9 cellular contexts compared by ENCODE assay signal in the genomic region with DNA sequence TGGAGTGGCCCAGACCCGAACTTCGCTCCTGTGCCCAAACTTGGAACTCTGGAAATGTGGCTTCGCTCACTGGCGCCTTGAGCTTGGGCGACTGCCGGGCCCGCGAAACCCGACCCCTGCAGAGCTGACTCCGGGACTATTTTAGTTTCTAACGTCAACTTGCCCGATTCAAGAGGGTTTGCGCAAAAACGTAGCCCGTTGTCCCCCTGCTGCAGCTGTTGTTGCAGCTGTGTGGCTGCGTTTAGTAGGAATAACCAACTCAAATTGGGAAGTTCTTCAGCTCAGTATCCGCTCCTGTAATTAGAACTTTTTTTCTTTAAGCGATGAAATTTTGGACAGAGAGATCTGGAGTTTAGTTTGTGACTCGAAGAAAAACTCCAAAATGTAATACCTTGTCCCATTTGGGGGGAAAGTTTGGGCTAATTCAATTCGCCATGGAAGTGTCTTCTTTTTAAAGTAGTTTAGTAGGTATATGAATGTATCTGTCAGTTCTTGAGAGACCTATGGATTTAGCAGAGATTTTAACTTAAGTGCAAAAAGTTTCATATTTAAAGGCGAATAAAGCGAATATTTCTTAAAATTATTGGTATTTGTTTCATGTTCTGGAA. TPM values are rescaled to one million over a fixed set of nuclear protein-coding genes. Genes with fewer than 3 reads are reported as not detected.
DNase-seq lines count a peak whose midpoint lies in the region; ATAC-seq and TF ChIP-seq lines count a peak whose summit lies in the region.
"Had no signal": no experiment of that assay in that cellular context is flagged by ENCODE, and none has a peak within 500 bp of the region (broad histone marks: within the 10 kb centered on the region; RNA-seq: fewer than 3 reads in every experiment).

No MANE protein-coding gene starts in this region.

- H3K36me3 ChIP-seq in psoas muscle (ENCODE audit: insufficient read depth in 1 of 2, low read depth in 1 of 2) = peaks cover 0 to 11% of the 10 kb centered on the region in 2 donors

- H3K4me3 ChIP-seq in psoas muscle = peak overlapping the region; percentile 85

- 0% methylated on average over 22 of the region's 22 CpGs for WGBS in psoas muscle, 3 donors

- H3K9me3 ChIP-seq in psoas muscle = no peaks in the 10 kb centered on the region

- CTCF ChIA-PET in activated CD4-positive, alpha-beta memory T cell treated with anti-CD3 and anti-CD28 coated beads for 36 hours (lab: Charles Lee) = interaction anchor here (0.6 to 4.0 kb wide), 8 partner anchors 15 to 418 kb away, joined by 3 to 55 read pairs (median 5); no protein-coding TSS in a partner anchor

- DNase-seq in activated CD4-positive, alpha-beta memory T cell treated with anti-CD3 and anti-CD28 coated beads for 36 hours = no peak
- DNase-seq in foreskin keratinocyte (no peak), psoas muscle (peak; percentile 70 to 90), epidermal melanocyte (ENCODE audit: insufficient read length, low spot score) (no peak), cerebellar nuclear complex (lab: John Stamatoyannopoulos, UW) (no peak)
- no peak for DNase-seq in stimulated activated CD4-positive, alpha-beta T cell treated with anti-CD3 and anti-CD28 coated beads, Interleukin-2, amount 100 ng/mL, for 48 hours

- no peaks in the 10 kb centered on the region for H3K27me3 ChIP-seq in foreskin keratinocyte
- no peaks in the 10 kb centered on the region for H3K27me3 ChIP-seq in psoas muscle (ENCODE audit: insufficient read depth in 3 of 3, low read length in 2 of 3)

- TF ChIP-seq CTCF in C4-2B (conservative IDR thresholded peaks at IDR 0.05) = no peak
- TF ChIP-seq CTCF in foreskin keratinocyte (conservative IDR thresholded peaks at IDR 0.05) = no peak
- TF ChIP-seq CTCF in psoas muscle (IDR thresholded peaks at IDR 0.05) = no peak

- H3K27ac ChIP-seq in C4-2B = peak overlapping the region; percentile 88
- peak overlapping the region; percentile 69 for H3K27ac ChIP-seq in foreskin keratinocyte
- H3K27ac ChIP-seq in psoas muscle = peak overlapping the region; percentile 99

- H3K27me3 Mint-ChIP-seq in activated CD4-positive, alpha-beta memory T cell treated with anti-CD3 and anti-CD28 coated beads for 36 hours = no peaks in the 10 kb centered on the region

- peak; percentile 0 for ATAC-seq in HG02678 (IDR thresholded peaks at IDR 0.05; ENCODE audit: unreplicated experiment)
- ATAC-seq in foreskin keratinocyte = no peak
- peak; percentile 54 to 63 (median 58) for ATAC-seq in psoas muscle

- H3K9me3 Mint-ChIP-seq in activated CD4-positive, alpha-beta memory T cell treated with anti-CD3 and anti-CD28 coated beads for 36 hours = no peaks in the 10 kb centered on the region

- peak overlapping the region; percentile 97 for H3K4me3 Mint-ChIP-seq in activated CD4-positive, alpha-beta memory T cell treated with anti-CD3 and anti-CD28 coated beads for 36 hours

- POLR2A ChIA-PET in activated CD4-positive, alpha-beta memory T cell treated with anti-CD3 and anti-CD28 coated beads for 36 hours (lab: Charles Lee) = interaction anchor here (0.6 to 3.7 kb wide), 10 partner anchors 12 to 308 kb away, joined by 3 to 24 read pairs (median 4); a partner anchor contains a TSS

- H3K36me3 Mint-ChIP-seq in activated CD4-positive, alpha-beta memory T cell treated with anti-CD3 and anti-CD28 coated beads for 36 hours = peaks cover 25% of the 10 kb centered on the region

- H3K4me1 ChIP-seq in foreskin keratinocyte (peaks cover 26% of the 10 kb centered on the region), psoas muscle (peaks cover 58% of the 10 kb centered on the region)

- H3K4me1 Mint-ChIP-seq in activated CD4-positive, alpha-beta memory T cell treated with anti-CD3 and anti-CD28 coated beads for 36 hours (ENCODE audit: low read depth) = peaks cover 41% of the 10 kb centered on the region

- intact Hi-C loops in activated CD4-positive, alpha-beta memory T cell treated with anti-CD3 and anti-CD28 coated beads for 36 hours (cut with micrococcal nuclease) = loop anchor here (1.0 to 10.0 kb wide), 4 partner anchors 200 to 1143 kb away; no protein-coding TSS in a partner anchor
- intact Hi-C loops in psoas muscle (cut with DNase I) = loop anchor here (5.0 kb wide), 3 partner anchors 56 to 591 kb away; a partner anchor contains a TSS

- H3K27ac Mint-ChIP-seq in activated CD4-positive, alpha-beta memory T cell treated with anti-CD3 and anti-CD28 coated beads for 36 hours = peak overlapping the region; percentile 98

RNA-seq across cellular contexts. Expression of a gene that starts 0.6 kb away (rescaled TPM):
- total RNA-seq in activated CD4-positive, alpha-beta memory T cell treated with anti-CD3 and anti-CD28 coated beads for 36 hours = 100 to 1,000 TPM; 538 to 542 TPM
- total RNA-seq in foreskin keratinocyte (549 and 551 TPM in 2 replicates), psoas muscle (1,000 to 10,000 TPM in 3 of 4 donors, 100 to 1,000 TPM in 1; 995 to 3,547 (median 2,203) TPM)
- polyA plus RNA-seq in foreskin keratinocyte (617 and 641 TPM in 2 replicates), psoas muscle (1,000 to 10,000 TPM in 2 of 3 donors, 100 to 1,000 TPM in 1; 957 to 3,920 (median 1,327) TPM)

RNA-seq across cellular contexts. Expression of a gene that starts 13.8 kb away (rescaled TPM):
- 100 to 1,000 TPM; 335 to 339 TPM for total RNA-seq in activated CD4-positive, alpha-beta memory T cell treated with anti-CD3 and anti-CD28 coated beads for 36 hours
- total RNA-seq in foreskin keratinocyte (808 and 830 TPM in 2 replicates), psoas muscle (100 to 1,000 TPM; 163 to 212 (median 180) TPM)
- polyA plus RNA-seq in foreskin keratinocyte (928 and 936 TPM in 2 replicates), psoas muscle (100 to 1,000 TPM; 193 to 243 (median 240) TPM)

RNA-seq across cellular contexts. Expression of a gene that starts 28.4 kb away (rescaled TPM):
- total RNA-seq in activated CD4-positive, alpha-beta memory T cell treated with anti-CD3 and anti-CD28 coated beads for 36 hours = 1 to 10 TPM in 1 of 2 experiments, under 1 TPM in 1; 0.90 to 1.2 TPM
- total RNA-seq in foreskin keratinocyte (0.07 and 0.11 TPM in 2 replicates), psoas muscle (100 to 1,000 TPM; 388 to 842 (median 567) TPM)
- polyA plus RNA-seq in foreskin keratinocyte (0.03 and 0.10 TPM in 2 replicates), psoas muscle (100 to 1,000 TPM in 2 of 3 donors, 10 to 100 TPM in 1; 54.8 to 209 (median 117) TPM)
- total RNA-seq: HT1080 had no signal

Comparison
In these comparisons a context has a peak if more than half of its experiments do, and no peak if none do; other contexts are left out.
1. DNase-seq: peak in psoas muscle (2 of 2); none in activated CD4-positive, alpha-beta memory T cell treated with anti-CD3 and anti-CD28 coated beads for 36 hours (single experiment), foreskin keratinocyte (0 of 2), epidermal melanocyte (single experiment), stimulated activated CD4-positive, alpha-beta T cell treated with anti-CD3 and anti-CD28 coated beads, Interleukin-2, amount 100 ng/mL, for 48 hours (0 of 2) and cerebellar nuclear complex (0 of 2).
2. RNA of a gene that starts 28.4 kb away (total RNA-seq): 388 to 842 TPM in psoas muscle; 0.90 to 1.2 TPM in activated CD4-positive, alpha-beta memory T cell treated with anti-CD3 and anti-CD28 coated beads for 36 hours and 0.07 to 0.11 TPM in foreskin keratinocyte; every median in the first group is over 100 times any median in the second.
3. Peak in every context shown above with its lines, with median percentiles within 50 percentile points of each other: H3K27ac ChIP-seq.